ENCODE assay signal across 21 cellular contexts in the genomic region with DNA sequence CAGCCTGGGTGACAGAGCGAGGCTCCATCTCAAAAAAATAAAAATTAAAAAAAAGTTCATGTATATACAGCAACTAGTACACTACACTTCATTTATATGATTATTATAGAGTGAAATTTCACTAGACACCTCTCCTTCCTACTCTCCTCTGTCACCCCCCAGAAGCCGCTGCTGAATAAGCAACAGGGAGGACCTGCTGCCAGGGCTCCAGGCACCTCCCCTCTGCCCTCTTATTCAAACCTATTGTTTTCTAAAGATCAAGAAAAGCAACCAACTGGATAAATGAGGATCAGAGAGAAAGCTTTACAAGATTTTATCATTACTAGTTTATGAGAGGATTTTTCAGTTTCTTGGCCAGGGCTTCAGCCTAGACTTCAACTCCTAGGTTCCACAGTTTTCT.
"Had no signal": no experiment of that assay in that cellular context is flagged by ENCODE, and none has a peak within 500 bp of the region (broad histone marks: within the 10 kb centered on the region; RNA-seq: fewer than 3 reads in every experiment).

No MANE protein-coding gene starts in this region.

- H3K9me3 ChIP-seq: body of pancreas, SJCRH30, SK-N-SH had no signal

- H3K27ac ChIP-seq: KMS-11, SJCRH30 had no signal

- H3K27ac Mint-ChIP-seq: activated CD8-positive, alpha-beta T cell treated with anti-CD3 and anti-CD28 coated beads for 36 hours had no signal

- H3K9me3 Mint-ChIP-seq: activated CD8-positive, alpha-beta T cell treated with anti-CD3 and anti-CD28 coated beads for 36 hours had no signal

- H3K9me2 ChIP-seq: SK-N-SH had no signal

- DNase-seq: activated CD4-positive, alpha-beta T cell treated with anti-CD3 and anti-CD28 coated beads for 4 hours; activated CD8-positive, alpha-beta memory T cell treated with anti-CD3 and anti-CD28 coated beads, Interleukin-2, amount 50 U/mL, for 4 hours; activated CD8-positive, alpha-beta T cell treated with anti-CD3 and anti-CD28 coated beads for 36 hours; activated naive CD4-positive, alpha-beta T cell treated with anti-CD3 and anti-CD28 coated beads, Interleukin-2, amount 50 U/mL, for 16 hours; aorta; body of pancreas; NCI-H1092 treated with DMSO at 0.1 percent for 48 hours; NCI-H1417 treated with DMSO at 0.1 percent for 48 hours; NCI-H1694 treated with DMSO at 0.1 percent for 48 hours; NCI-H2029 treated with DMSO at 0.1 percent for 48 hours; NCI-H510A treated with DMSO at 0.1 percent for 48 hours; NCI-H69; NK-92 treated with Interleukin-12 subunit alpha and Interleukin-12 subunit beta, amount 100 ng/mL, for 24 hours; OCI-M1; RPMI8226; SJCRH30; SK-N-SH; T-helper 1 cell had no signal

- H3K4me3 ChIP-seq: body of pancreas, SJCRH30 had no signal

- H3K27me3 Mint-ChIP-seq: activated CD8-positive, alpha-beta T cell treated with anti-CD3 and anti-CD28 coated beads for 36 hours had no signal

- ATAC-seq: activated CD4-positive, CD25-positive, alpha-beta regulatory T cell treated with anti-CD3 and anti-CD28 coated beads, Interleukin-2, amount 50 U/mL, for 24 hours; activated CD8-positive, alpha-beta T cell treated with anti-CD3 and anti-CD28 coated beads for 36 hours; Panc1 had no signal

- H3K27me3 ChIP-seq: body of pancreas, SJCRH30 had no signal

- H3K9ac ChIP-seq: KMS-11, SK-N-SH had no signal

- H3K4me2 ChIP-seq: KMS-11, SK-N-SH had no signal

- H3K4me3 Mint-ChIP-seq: activated CD8-positive, alpha-beta T cell treated with anti-CD3 and anti-CD28 coated beads for 36 hours had no signal
